19 cellular contexts compared by ENCODE assay signal in genomic region chr17:38504216-38504615, GRCh38.
"Had no signal": no experiment of that assay in that cellular context is flagged by ENCODE, and none has a peak within 500 bp of the region (broad histone marks: within the 10 kb centered on the region; RNA-seq: fewer than 3 reads in every experiment).

No MANE protein-coding gene starts in this region.

- ATAC-seq: effector memory CD8-positive, alpha-beta T cell; esophagus mucosa; gastrocnemius medialis; heart right ventricle; left lung; left ventricle myocardium superior; lower lobe of right lung had no signal

- H3K9me3 Mint-ChIP-seq: dendritic cell treated with granulocyte-macrophage colony-stimulating factor and Interleukin-4, amounts not matched to agents 40 ng/mL and 50 ng/mL, for 4 days; effector memory CD8-positive, alpha-beta T cell; endodermal cell had no signal

- H3K4me3 ChIP-seq: colonic mucosa, esophagus squamous epithelium, gastrocnemius medialis, heart right ventricle, left lung, lower lobe of right lung had no signal

- H3K4me1 ChIP-seq: colonic mucosa, gastrocnemius medialis, left lung, lower lobe of right lung had no signal

- H3K27ac ChIP-seq: colonic mucosa, epithelial cell of prostate, esophagus squamous epithelium, gastrocnemius medialis, heart right ventricle, left lung, lower lobe of right lung had no signal

- H3K9me3 ChIP-seq: colonic mucosa, esophagus squamous epithelium, gastrocnemius medialis, heart right ventricle, left lung, lower lobe of right lung had no signal

- H3K36me3 ChIP-seq: colonic mucosa had no signal

- DNase-seq: colonic mucosa; cortex of kidney; effector CD8-positive, alpha-beta T cell; effector memory CD8-positive, alpha-beta T cell; esophagus squamous epithelium; foreskin melanocyte; gastrocnemius medialis; glutamatergic neuron; heart right ventricle; hippocampal formation; kidney glomerular epithelial cell; left lung; left ventricle myocardium superior; lower lobe of right lung; midbrain had no signal

- H3K27ac Mint-ChIP-seq: dendritic cell treated with granulocyte-macrophage colony-stimulating factor and Interleukin-4, amounts not matched to agents 40 ng/mL and 50 ng/mL, for 4 days; effector memory CD8-positive, alpha-beta T cell; endodermal cell had no signal

- H3K4me3 Mint-ChIP-seq: dendritic cell treated with granulocyte-macrophage colony-stimulating factor and Interleukin-4, amounts not matched to agents 40 ng/mL and 50 ng/mL, for 4 days; effector memory CD8-positive, alpha-beta T cell; endodermal cell had no signal
